ENCODE assay signal across 24 cellular contexts in the genomic region with DNA sequence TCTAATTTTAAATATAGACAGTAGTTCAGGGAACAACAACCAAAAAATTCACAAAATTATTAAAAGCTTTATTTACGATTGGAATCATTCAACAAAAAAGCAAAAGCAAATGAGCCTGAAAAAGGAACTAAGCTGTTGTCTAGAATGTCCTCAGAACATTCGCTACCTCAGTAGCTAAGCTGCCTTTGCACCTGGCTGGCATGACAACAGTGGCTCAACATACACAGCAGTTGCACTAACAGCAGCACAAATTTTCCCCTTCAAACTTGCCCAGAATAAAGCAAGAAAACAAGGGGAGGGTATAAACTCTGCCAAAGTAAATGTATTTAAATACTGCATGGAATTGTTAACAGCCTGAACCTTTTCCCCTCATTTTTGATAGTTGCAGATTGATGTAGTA.
"Had no signal": no experiment of that assay in that cellular context is flagged by ENCODE, and none has a peak within 500 bp of the region (broad histone marks: within the 10 kb centered on the region; RNA-seq: fewer than 3 reads in every experiment).

No MANE protein-coding gene starts in this region.

- H3K4me1 ChIP-seq: prostate gland, right atrium auricular region had no signal

- FAIRE-seq: colon, keratinocyte had no signal

- H3K27me3 ChIP-seq: brain microvascular endothelial cell, dorsolateral prefrontal cortex, left lung, right atrium auricular region had no signal

- H3K4me3 Mint-ChIP-seq: activated naive CD8-positive, alpha-beta T cell treated with anti-CD3 and anti-CD28 coated beads, Interleukin-2, amount 50 U/mL, for 24 hours; naive B cell; neural crest cell; stimulated activated naive CD8-positive, alpha-beta T cell treated with anti-CD3 and anti-CD28 coated beads, Interleukin-15, Interleukin-2, amounts not matched to agents 100 ng/mL and 50 ng/mL, for 24 hours had no signal

- H3K27ac ChIP-seq: brain microvascular endothelial cell, left lung, prostate gland, right atrium auricular region, skin epidermis, WERI-Rb-1 had no signal

- H3K27ac Mint-ChIP-seq: activated naive CD8-positive, alpha-beta T cell treated with anti-CD3 and anti-CD28 coated beads, Interleukin-2, amount 50 U/mL, for 24 hours; activated T-helper 2 cell treated with anti-CD3 and anti-CD28 coated beads, Interferon-gamma antibody, Interleukin-2, Interleukin-4, amounts not matched to agents 10 μg/mL and 5 μg/mL and 100 μg/mL, durations not matched to agents 14 hours and 24 hours and 36 hours; naive B cell; stimulated activated naive CD8-positive, alpha-beta T cell treated with anti-CD3 and anti-CD28 coated beads, Interleukin-15, Interleukin-2, amounts not matched to agents 100 ng/mL and 50 ng/mL, for 24 hours had no signal

- H3K9me3 Mint-ChIP-seq: activated naive CD8-positive, alpha-beta T cell treated with anti-CD3 and anti-CD28 coated beads, Interleukin-2, amount 50 U/mL, for 24 hours; activated T-helper 2 cell treated with anti-CD3 and anti-CD28 coated beads, Interferon-gamma antibody, Interleukin-2, Interleukin-4, amounts not matched to agents 10 μg/mL and 5 μg/mL and 100 μg/mL, durations not matched to agents 14 hours and 24 hours and 36 hours; naive B cell; neural crest cell; stimulated activated naive CD8-positive, alpha-beta T cell treated with anti-CD3 and anti-CD28 coated beads, Interleukin-15, Interleukin-2, amounts not matched to agents 100 ng/mL and 50 ng/mL, for 24 hours had no signal

- DNase-seq: activated CD4-positive, alpha-beta T cell treated with anti-CD3 and anti-CD28 coated beads, Interleukin-2, amount 50 U/mL, for 4 hours; activated naive CD4-positive, alpha-beta T cell treated with Interleukin-2 at 50 U/mL for 16 hours; activated naive CD8-positive, alpha-beta T cell treated with anti-CD3 and anti-CD28 coated beads, Interleukin-2, amount 50 U/mL, for 24 hours; anterior cingulate cortex; brain microvascular endothelial cell; central memory CD4-positive, alpha-beta T cell; dorsolateral prefrontal cortex; foreskin melanocyte; glutamatergic neuron; hypothalamus; left lung; naive B cell; stimulated activated CD4-positive, alpha-beta T cell treated with anti-CD3 and anti-CD28 coated beads, Interleukin-15, amount 100 ng/mL, for 24 hours; stimulated activated CD4-positive, alpha-beta T cell treated with anti-CD3 and anti-CD28 coated beads, Interleukin-2, amount 100 ng/mL, for 48 hours; trophoblast cell; WERI-Rb-1 had no signal

- H3K27me3 Mint-ChIP-seq: activated naive CD8-positive, alpha-beta T cell treated with anti-CD3 and anti-CD28 coated beads, Interleukin-2, amount 50 U/mL, for 24 hours; naive B cell; stimulated activated naive CD8-positive, alpha-beta T cell treated with anti-CD3 and anti-CD28 coated beads, Interleukin-15, Interleukin-2, amounts not matched to agents 100 ng/mL and 50 ng/mL, for 24 hours had no signal

- H3K4me1 Mint-ChIP-seq: neural crest cell had no signal

- ATAC-seq: activated naive CD8-positive, alpha-beta T cell treated with anti-CD3 and anti-CD28 coated beads, Interleukin-2, amount 50 U/mL, for 24 hours; left lung had no signal

- H3K9me3 ChIP-seq: left lung, prostate gland, right atrium auricular region had no signal

- H3K4me3 ChIP-seq: dorsolateral prefrontal cortex, left lung, prostate gland, right atrium auricular region, skin epidermis had no signal
